ENCODE assay signal across 1 cellular context in genomic region chr9:35937227-35937626, GRCh38.
TF ChIP-seq lines count a peak whose summit lies in the region.

No MANE protein-coding gene starts in this region.

TF ChIP-seq in GM12878, 131 proteins besides CTCF, POLR2A, EP300 and RAD21:
- TF ChIP-seq ZNF384 (IDR thresholded peaks at IDR 0.05; ENCODE audit: borderline replicate concordance, low read depth, low read length) (no peak), SPI1 (IDR thresholded peaks at IDR 0.05; ENCODE audit: borderline replicate concordance, insufficient read depth, low read depth, low read length) (peak; percentile 92), GATAD2B (conservative IDR thresholded peaks at IDR 0.05; ENCODE audit: low read depth) (no peak), CUX1 (IDR thresholded peaks at IDR 0.05; ENCODE audit: insufficient replicate concordance, low read depth, low read length) (peak; percentile 47), RUNX3 (IDR thresholded peaks at IDR 0.05; ENCODE audit: low read length) (peak; percentile 75)
TF ChIP-seq in GM12878: peak in this region for 3.
